8 cellular contexts compared by ENCODE assay signal in the genomic region with DNA sequence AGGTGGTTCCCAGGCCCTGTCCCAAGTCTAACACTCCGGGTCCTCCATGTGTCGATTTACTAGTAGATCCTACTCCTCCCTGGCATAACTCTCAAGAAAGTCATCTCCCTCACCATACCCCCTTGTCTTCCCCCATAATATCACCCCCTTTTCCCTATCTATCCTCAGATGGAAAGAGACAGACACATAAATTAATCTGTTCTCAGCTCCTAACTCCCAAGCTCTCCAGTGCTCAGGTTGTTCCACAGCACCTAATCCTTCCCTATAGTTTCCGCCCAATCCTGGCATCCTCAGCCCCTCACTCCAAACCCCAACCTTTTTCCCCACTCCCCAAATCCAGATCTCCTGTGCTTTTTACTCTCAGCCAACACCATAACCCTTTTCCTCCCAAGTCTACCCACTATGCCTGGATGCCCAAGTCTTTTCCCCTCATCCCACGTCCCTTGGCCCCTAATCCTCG. TPM values are rescaled to one million over a fixed set of nuclear protein-coding genes. Genes with fewer than 3 reads are reported as not detected.
DNase-seq lines count a peak whose midpoint lies in the region; ATAC-seq, FAIRE-seq and TF ChIP-seq lines count a peak whose summit lies in the region.

No MANE protein-coding gene starts in this region.

- FAIRE-seq in D721Med (lab: Jason Lieb, UNC) = no peak

- H3K36me3 ChIP-seq in thoracic aorta = no peaks in the 10 kb centered on the region

- no peak for DNase-seq in activated CD4-positive, alpha-beta T cell treated with anti-CD3 and anti-CD28 coated beads for 36 hours
- no peak for DNase-seq in activated CD4-positive, alpha-beta T cell treated with anti-CD3 and anti-CD28 coated beads, Interleukin-2, amount 50 U/mL, for 48 hours
- no peak for DNase-seq in activated naive CD8-positive, alpha-beta T cell treated with anti-CD3 and anti-CD28 coated beads, Interleukin-2, amount 50 U/mL, for 24 hours
- DNase-seq in left lobe of liver (ENCODE audit: low spot score) = no peak
- DNase-seq in thoracic aorta (ENCODE audit: low spot score) = no peak
- no peak for DNase-seq in left colon
- DNase-seq in D721Med (ENCODE audit: insufficient read length, low spot score) = no peak
- no peak for DNase-seq in NCI-H1436 treated with DMSO at 0.1 percent for 48 hours (lab: John Stamatoyannopoulos, UW)

- peak overlapping the region; percentile 69 for H3K27ac Mint-ChIP-seq in activated CD4-positive, alpha-beta T cell treated with anti-CD3 and anti-CD28 coated beads for 36 hours
- peak overlapping the region; percentile 86 for H3K27ac Mint-ChIP-seq in activated naive CD8-positive, alpha-beta T cell treated with anti-CD3 and anti-CD28 coated beads, Interleukin-2, amount 50 U/mL, for 24 hours

- no peak for ATAC-seq in activated CD4-positive, alpha-beta T cell treated with anti-CD3 and anti-CD28 coated beads for 36 hours
- no peak for ATAC-seq in activated naive CD8-positive, alpha-beta T cell treated with anti-CD3 and anti-CD28 coated beads, Interleukin-2, amount 50 U/mL, for 24 hours
- ATAC-seq in left lobe of liver (peak; percentile 1), thoracic aorta (ENCODE audit: insufficient number of reproducible peaks, low FRiP score, low read depth) (no peak), left colon (no peak)

- intact Hi-C loops in activated CD4-positive, alpha-beta T cell treated with anti-CD3 and anti-CD28 coated beads for 36 hours (cut with DNase I, micrococcal nuclease) = loop anchor here (1.0 to 10.0 kb wide), 14 partner anchors 23 to 1491 kb away; a partner anchor contains a TSS
- intact Hi-C loops in left colon (cut with DNase I, micrococcal nuclease) = no loop called here

- H3K36me3 Mint-ChIP-seq in activated CD4-positive, alpha-beta T cell treated with anti-CD3 and anti-CD28 coated beads for 36 hours (ENCODE audit: low read depth) = peaks cover 11% of the 10 kb centered on the region
- peaks cover 11% of the 10 kb centered on the region for H3K36me3 Mint-ChIP-seq in activated naive CD8-positive, alpha-beta T cell treated with anti-CD3 and anti-CD28 coated beads, Interleukin-2, amount 50 U/mL, for 24 hours (ENCODE audit: low read depth)

- CTCF ChIA-PET in activated CD4-positive, alpha-beta T cell treated with anti-CD3 and anti-CD28 coated beads for 36 hours (lab: Charles Lee) = interaction anchor here (0.6 to 1.5 kb wide), 5 partner anchors 14 to 563 kb away, joined by 3 to 7 read pairs (median 3); no protein-coding TSS in a partner anchor

- no peaks in the 10 kb centered on the region for H3K27me3 ChIP-seq in thoracic aorta (replicated peaks; ENCODE audit: insufficient read depth)

- peak overlapping the region; percentile 92 for H3K27ac ChIP-seq in thoracic aorta

- H3K4me3 Mint-ChIP-seq in activated CD4-positive, alpha-beta T cell treated with anti-CD3 and anti-CD28 coated beads for 36 hours = peak overlapping the region; percentile 92
- peak overlapping the region; percentile 99 for H3K4me3 Mint-ChIP-seq in activated naive CD8-positive, alpha-beta T cell treated with anti-CD3 and anti-CD28 coated beads, Interleukin-2, amount 50 U/mL, for 24 hours

- peaks cover 53% of the 10 kb centered on the region for H3K4me1 Mint-ChIP-seq in activated CD4-positive, alpha-beta T cell treated with anti-CD3 and anti-CD28 coated beads for 36 hours
- H3K4me1 Mint-ChIP-seq in activated naive CD8-positive, alpha-beta T cell treated with anti-CD3 and anti-CD28 coated beads, Interleukin-2, amount 50 U/mL, for 24 hours = peaks cover 61% of the 10 kb centered on the region

- H3K4me3 ChIP-seq in thoracic aorta = peak overlapping the region; percentile 87

- H3K4me1 ChIP-seq in thoracic aorta (ENCODE audit: control insufficient read depth in 1 of 2, low read depth in 2 of 2) = peaks cover 31 to 37% of the 10 kb centered on the region in 2 donors

- no peak for TF ChIP-seq CTCF in thoracic aorta (IDR thresholded peaks at IDR 0.05)
- no peak for TF ChIP-seq CTCF in D721Med (IDR thresholded peaks at IDR 0.05; ENCODE audit: insufficient read depth, missing control alignments)

- no peaks in the 10 kb centered on the region for H3K27me3 Mint-ChIP-seq in activated CD4-positive, alpha-beta T cell treated with anti-CD3 and anti-CD28 coated beads for 36 hours
- no peaks in the 10 kb centered on the region for H3K27me3 Mint-ChIP-seq in activated naive CD8-positive, alpha-beta T cell treated with anti-CD3 and anti-CD28 coated beads, Interleukin-2, amount 50 U/mL, for 24 hours

- no peaks in the 10 kb centered on the region for H3K9me3 ChIP-seq in thoracic aorta

- no peaks in the 10 kb centered on the region for H3K9me3 Mint-ChIP-seq in activated CD4-positive, alpha-beta T cell treated with anti-CD3 and anti-CD28 coated beads for 36 hours (ENCODE audit: low read depth)
- H3K9me3 Mint-ChIP-seq in activated naive CD8-positive, alpha-beta T cell treated with anti-CD3 and anti-CD28 coated beads, Interleukin-2, amount 50 U/mL, for 24 hours = no peaks in the 10 kb centered on the region

- POLR2A ChIA-PET in activated CD4-positive, alpha-beta T cell treated with anti-CD3 and anti-CD28 coated beads for 36 hours (lab: Charles Lee) = interaction anchor here (0.9 to 1.3 kb wide), 5 partner anchors 22 to 1724 kb away, joined by 3 to 11 read pairs (median 7); a partner anchor contains a TSS

RNA-seq across cellular contexts. Expression of a gene that starts 0.8 kb away (rescaled TPM):
- total RNA-seq in activated CD4-positive, alpha-beta T cell treated with anti-CD3 and anti-CD28 coated beads for 36 hours = 10 to 100 TPM; 56.2 to 66.9 TPM
- total RNA-seq in left lobe of liver (81.7 TPM), thoracic aorta (10 to 100 TPM; 75.4 to 78.9 TPM), left colon (10 to 100 TPM; 48.0 to 57.6 TPM)

Comparison
In these comparisons a context has a peak if more than half of its experiments do, and no peak if none do; other contexts are left out.
1. intact Hi-C loops: an anchor here in activated CD4-positive, alpha-beta T cell treated with anti-CD3 and anti-CD28 coated beads for 36 hours (1.0 to 10.0 kb wide); none called in left colon.